In the genomic region with DNA sequence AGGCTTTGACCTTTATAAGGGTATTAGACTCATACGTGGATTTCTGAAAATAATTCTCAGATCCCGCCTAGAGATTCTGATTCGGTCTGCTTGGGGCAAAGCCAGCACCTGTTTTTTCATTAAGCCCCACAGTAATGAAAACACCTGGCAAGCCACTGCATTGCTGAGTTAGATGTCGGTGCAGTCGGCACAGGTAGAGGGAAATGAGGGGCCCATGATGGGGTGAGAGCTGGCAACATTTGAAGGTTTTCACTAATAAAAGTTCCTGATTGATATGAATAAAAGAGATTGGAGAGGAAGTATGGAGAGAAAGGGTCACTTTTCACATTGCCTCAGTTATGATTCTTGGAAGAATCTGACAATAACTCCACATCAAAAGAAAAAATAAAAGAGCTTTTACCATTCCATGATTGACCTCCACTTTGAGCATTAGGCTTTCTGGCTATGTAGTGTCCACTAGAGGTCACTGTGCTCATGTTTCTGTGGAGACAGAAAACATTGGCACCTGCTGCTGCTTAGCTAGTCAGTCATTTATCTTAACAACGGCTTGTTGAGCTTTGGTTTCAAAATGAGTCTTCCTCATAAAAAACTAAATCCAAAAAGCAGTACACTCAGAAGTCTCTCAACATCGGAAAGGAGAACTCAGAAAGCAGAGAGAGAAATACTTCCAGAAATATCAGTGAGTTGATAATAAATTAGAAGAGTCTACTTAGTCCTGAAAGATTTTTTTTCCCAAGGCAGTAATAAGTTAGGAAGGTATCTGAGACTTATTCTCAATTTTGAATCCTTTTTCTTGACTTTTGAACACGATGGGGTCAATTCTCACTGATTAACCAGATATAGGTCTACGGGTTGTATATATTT, we compare ENCODE assay signal across 8 cellular contexts. TPM values are rescaled to one million over a fixed set of nuclear protein-coding genes. Genes with fewer than 3 reads are reported as not detected.
DNase-seq lines count a peak whose midpoint lies in the region; ATAC-seq and TF ChIP-seq lines count a peak whose summit lies in the region.

No MANE protein-coding gene starts in this region.

- POLR2A ChIA-PET in CD4-positive, alpha-beta memory T cell (lab: Charles Lee; ENCODE audit: partially characterized antibody) = no interaction called here

- no peaks in the 10 kb centered on the region for H3K4me1 ChIP-seq in CD4-positive, alpha-beta memory T cell (ENCODE audit: insufficient read depth, low read length)
- peaks cover 5% of the 10 kb centered on the region for H3K4me1 ChIP-seq in vagina

- H3K4me1 Mint-ChIP-seq in CD4-positive, alpha-beta memory T cell = peaks cover 0 to 4% (median 2%) of the 10 kb centered on the region in 4 donors
- peaks cover 2 to 7% of the 10 kb centered on the region in 2 donors for H3K4me1 Mint-ChIP-seq in effector memory CD8-positive, alpha-beta T cell (ENCODE audit: low read depth in 2 of 2)

- H3K9me3 ChIP-seq in CD4-positive, alpha-beta memory T cell (ENCODE audit: control insufficient read depth in 1 of 2, low read length in 2 of 2) = no peaks in the 10 kb centered on the region
- H3K9me3 ChIP-seq in vagina = no peaks in the 10 kb centered on the region

- no peak overlapping the region for H3K27ac Mint-ChIP-seq in CD4-positive, alpha-beta memory T cell
- H3K27ac Mint-ChIP-seq in effector memory CD8-positive, alpha-beta T cell = no peak overlapping the region

- intact Hi-C loops in CD4-positive, alpha-beta memory T cell (cut with micrococcal nuclease) = no loop called here
- intact Hi-C loops in vagina (cut with DNase I) = no loop called here

- H3K4me3 ChIP-seq in CD4-positive, alpha-beta memory T cell (ENCODE audit: low read length in 2 of 2) = no peak overlapping the region
- H3K4me3 ChIP-seq in vagina = no peak overlapping the region

- H3K9me3 Mint-ChIP-seq in CD4-positive, alpha-beta memory T cell = no peaks in the 10 kb centered on the region
- no peaks in the 10 kb centered on the region for H3K9me3 Mint-ChIP-seq in effector memory CD8-positive, alpha-beta T cell

- H3K36me3 Mint-ChIP-seq in CD4-positive, alpha-beta memory T cell = no peaks in the 10 kb centered on the region
- H3K36me3 Mint-ChIP-seq in effector memory CD8-positive, alpha-beta T cell (ENCODE audit: insufficient read depth) = no peaks in the 10 kb centered on the region

- peak; percentile 48 to 52 (median 50) for TF ChIP-seq CTCF in vagina (IDR thresholded peaks at IDR 0.05)

- CTCF ChIA-PET in CD4-positive, alpha-beta memory T cell (lab: Charles Lee; ENCODE audit: partially characterized antibody) = interaction anchor here (0.6 to 16.7 kb wide), 39 partner anchors 9 to 689 kb away, joined by 3 to 385 read pairs (median 4); no protein-coding TSS in a partner anchor

- no peak overlapping the region for H3K27ac ChIP-seq in CD4-positive, alpha-beta memory T cell (ENCODE audit: low read depth, low read length)
- H3K27ac ChIP-seq in vagina = no peak overlapping the region

- H3K36me3 ChIP-seq in CD4-positive, alpha-beta memory T cell (ENCODE audit: insufficient read depth, low read length) = no peaks in the 10 kb centered on the region
- H3K36me3 ChIP-seq in vagina = no peaks in the 10 kb centered on the region

- peak in 4 of 5 donors; percentile 29 to 45 (median 32) for DNase-seq in CD4-positive, alpha-beta memory T cell
- DNase-seq in NCI-H1092 treated with DMSO at 0.1 percent for 48 hours (lab: John Stamatoyannopoulos, UW) (peak; percentile 65), medulla oblongata (ENCODE audit: extremely low spot score) (peak; percentile 90), vagina (ENCODE audit: extremely low spot score in 2 of 2) (no peak)
- peak; percentile 14 to 21 (median 19) for DNase-seq in effector memory CD8-positive, alpha-beta T cell

- no peak for TF ChIP-seq POLR2A in vagina (IDR thresholded peaks at IDR 0.05)

- H3K4me3 Mint-ChIP-seq in CD4-positive, alpha-beta memory T cell = peak overlapping the region in 1 of 8 donors; percentile 49
- H3K4me3 Mint-ChIP-seq in effector memory CD8-positive, alpha-beta T cell = no peak overlapping the region

- no peaks in the 10 kb centered on the region for H3K27me3 ChIP-seq in CD4-positive, alpha-beta memory T cell (ENCODE audit: insufficient read depth, low read length)
- no peaks in the 10 kb centered on the region for H3K27me3 ChIP-seq in vagina

- ATAC-seq in GM18517 (IDR thresholded peaks at IDR 0.05; ENCODE audit: unreplicated experiment) (peak; percentile 97), HG02870 (IDR thresholded peaks at IDR 0.05; ENCODE audit: unreplicated experiment) (peak; percentile 99), SK-N-SH treated with all-trans-retinoic acid at 6 μM for 48 hours (peak; percentile 86)
- peak; percentile 77 for ATAC-seq in effector memory CD8-positive, alpha-beta T cell (replicated peaks)

- H3K27me3 Mint-ChIP-seq in CD4-positive, alpha-beta memory T cell = peaks cover 10 to 20% of the 10 kb centered on the region in 2 donors
- H3K27me3 Mint-ChIP-seq in effector memory CD8-positive, alpha-beta T cell = peaks cover 22 to 32% of the 10 kb centered on the region in 2 donors

TF ChIP-seq in SK-N-SH treated with all-trans-retinoic acid at 6 μM for 48 hours, 23 proteins besides CTCF, POLR2A, EP300 and RAD21:
- no peak for TF ChIP-seq ZC3H10 (CRISPR knock-in tag; IDR thresholded peaks at IDR 0.05)
- TF ChIP-seq, protein P1, sequence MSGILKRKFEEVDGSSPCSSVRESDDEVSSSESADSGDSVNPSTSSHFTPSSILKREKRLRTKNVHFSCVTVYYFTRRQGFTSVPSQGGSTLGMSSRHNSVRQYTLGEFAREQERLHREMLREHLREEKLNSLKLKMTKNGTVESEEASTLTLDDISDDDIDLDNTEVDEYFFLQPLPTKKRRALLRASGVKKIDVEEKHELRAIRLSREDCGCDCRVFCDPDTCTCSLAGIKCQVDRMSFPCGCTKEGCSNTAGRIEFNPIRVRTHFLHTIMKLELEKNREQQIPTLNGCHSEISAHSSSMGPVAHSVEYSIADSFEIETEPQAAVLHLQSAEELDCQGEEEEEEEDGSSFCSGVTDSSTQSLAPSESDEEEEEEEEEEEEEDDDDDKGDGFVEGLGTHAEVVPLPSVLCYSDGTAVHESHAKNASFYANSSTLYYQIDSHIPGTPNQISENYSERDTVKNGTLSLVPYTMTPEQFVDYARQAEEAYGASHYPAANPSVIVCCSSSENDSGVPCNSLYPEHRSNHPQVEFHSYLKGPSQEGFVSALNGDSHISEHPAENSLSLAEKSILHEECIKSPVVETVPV (CRISPR knock-in tag; IDR thresholded peaks at IDR 0.05) = 0 out of 2 replicates have a peak, but pooled peaks have one; percentile 33

RNA-seq across cellular contexts. Expression of a gene that starts 53.3 kb away (rescaled TPM):
- total RNA-seq in CD4-positive, alpha-beta memory T cell = under 1 TPM; 0.49 to 0.91 TPM
- not detected for polyA plus RNA-seq in CD4-positive, alpha-beta memory T cell
- total RNA-seq in vagina = 0.74 TPM

Comparison
In these comparisons a context has a peak if more than half of its experiments do, and no peak if none do; other contexts are left out.
1. DNase-seq: peak in CD4-positive, alpha-beta memory T cell (4 of 5), NCI-H1092 treated with DMSO at 0.1 percent for 48 hours (single experiment), effector memory CD8-positive, alpha-beta T cell (3 of 3) and medulla oblongata (single experiment); none in vagina (0 of 2).
2. Peak in every context shown above with its lines, with median percentiles within 50 percentile points of each other: ATAC-seq.